10 cellular contexts compared by ENCODE assay signal in genomic region chr3:113166719-113167492, GRCh38. TPM values are rescaled to one million over a fixed set of nuclear protein-coding genes. Genes with fewer than 3 reads are reported as not detected.
DNase-seq lines count a peak whose midpoint lies in the region; ATAC-seq, FAIRE-seq and TF ChIP-seq lines count a peak whose summit lies in the region.
"Had no signal": no experiment of that assay in that cellular context is flagged by ENCODE, and none has a peak within 500 bp of the region (broad histone marks: within the 10 kb centered on the region; RNA-seq: fewer than 3 reads in every experiment).

No MANE protein-coding gene starts in this region.

- no peaks in the 10 kb centered on the region for H3K79me2 ChIP-seq in hepatocyte

- H2AFZ ChIP-seq in hepatocyte: no peak overlapping the region

- H3K36me3 Mint-ChIP-seq in glutamatergic neuron (ENCODE audit: unreplicated experiment): no peaks in the 10 kb centered on the region
- H3K36me3 Mint-ChIP-seq: naive B cell had no signal

- 20% methylated on average over 12 of the region's 12 CpGs for WGBS in hepatocyte (ENCODE audit: low lambda C conversion rate, missing lambda C conversion rate)

- no peak for TF ChIP-seq CTCF in HEK293 (tag by site-specific recombination; IDR thresholded peaks at IDR 0.05)
- TF ChIP-seq CTCF in hepatocyte (IDR thresholded peaks at IDR 0.05; ENCODE audit: poor library complexity): no peak
- TF ChIP-seq CTCF in glutamatergic neuron (IDR thresholded peaks at IDR 0.05; ENCODE audit: partially characterized antibody, unreplicated experiment): no peak

- CTCF ChIA-PET in HEK293 (lab: Yijun Ruan, JAX): interaction anchor here (0.6 to 1.1 kb wide), 2 partner anchors 30 to 40 kb away, joined by 4 read pairs; no protein-coding TSS in a partner anchor

- FAIRE-seq in GM12892 (lab: Jason Lieb, UNC): no peak
- FAIRE-seq: TTC549 had no signal

- ATAC-seq in GM21381 (IDR thresholded peaks at IDR 0.05; ENCODE audit: unreplicated experiment) (no peak), GM18873 (IDR thresholded peaks at IDR 0.05; ENCODE audit: low FRiP score, unreplicated experiment) (no peak)

- H3K9ac ChIP-seq in SK-N-MC (ENCODE audit: insufficient read length): peak overlapping the region; percentile 27
- H3K9ac ChIP-seq in skeletal muscle tissue (ENCODE audit: low read depth in 1 of 3, low read length in 3 of 3): peak overlapping the region; percentile 34 to 73 (median 68)

- POLR2A ChIA-PET in HEK293 (lab: Yijun Ruan, JAX): interaction anchor here (1.1 kb wide), 1 partner anchor 15 kb away, joined by 4 read pairs; no protein-coding TSS in a partner anchor

- H3K27ac ChIP-seq in HEK293 (ENCODE audit: extremely low read depth, low read depth, low read length) (peak overlapping the region; percentile 94), SK-N-MC (peak overlapping the region; percentile 93), hepatocyte (peak overlapping the region; percentile 89), skeletal muscle tissue (ENCODE audit: low read depth, low read length) (peak overlapping the region; percentile 70)

- H3K4me1 Mint-ChIP-seq in glutamatergic neuron (ENCODE audit: low read depth, unreplicated experiment): peaks cover 3% of the 10 kb centered on the region
- H3K4me1 Mint-ChIP-seq: naive B cell had no signal

- H3K9me3 Mint-ChIP-seq in glutamatergic neuron (ENCODE audit: unreplicated experiment): no peaks in the 10 kb centered on the region

- H3K36me3 ChIP-seq in HEK293 (ENCODE audit: control insufficient read depth in 2 of 2, insufficient read depth in 1 of 2, low read length in 2 of 2): no peaks in the 10 kb centered on the region
- H3K36me3 ChIP-seq in SK-N-MC (ENCODE audit: insufficient read depth, low read length): no peaks in the 10 kb centered on the region
- H3K36me3 ChIP-seq in hepatocyte (replicated peaks; ENCODE audit: insufficient read depth, low read depth): no peaks in the 10 kb centered on the region
- no peaks in the 10 kb centered on the region for H3K36me3 ChIP-seq in skeletal muscle tissue (ENCODE audit: control insufficient read depth in 3 of 3, insufficient read depth in 3 of 3, low read length in 3 of 3)

- no peaks in the 10 kb centered on the region for H3K27me3 ChIP-seq in hepatocyte
- H3K27me3 ChIP-seq in skeletal muscle tissue (ENCODE audit: control insufficient read depth in 3 of 3, insufficient read depth in 3 of 3, low read length in 3 of 3): no peaks in the 10 kb centered on the region

- H3K4me2 ChIP-seq in hepatocyte: peak overlapping the region; percentile 49

- peaks cover 6% of the 10 kb centered on the region for H3K27me3 Mint-ChIP-seq in glutamatergic neuron (ENCODE audit: unreplicated experiment)

- H3K27ac Mint-ChIP-seq in glutamatergic neuron (ENCODE audit: unreplicated experiment): no peak overlapping the region

- DNase-seq in SK-N-MC (ENCODE audit: low read depth, low spot score) (no peak), hepatocyte (ENCODE audit: low spot score) (peak; percentile 89), GM12892 (ENCODE audit: insufficient read length) (no peak), glutamatergic neuron (no peak)
- DNase-seq: naive B cell had no signal

- H4K20me1 ChIP-seq in hepatocyte (ENCODE audit: insufficient read depth, poor library complexity, severe bottlenecking): no peaks in the 10 kb centered on the region

- H3K4me3 Mint-ChIP-seq in glutamatergic neuron (ENCODE audit: unreplicated experiment): no peak overlapping the region
- H3K4me3 Mint-ChIP-seq: naive B cell had no signal

- no peaks in the 10 kb centered on the region for H3K9me2 ChIP-seq in hepatocyte (replicated peaks; ENCODE audit: insufficient read depth)

- H3K4me3 ChIP-seq in HEK293 (ENCODE audit: low read depth, low read length) (no peak overlapping the region), SK-N-MC (peak overlapping the region; percentile 42), hepatocyte (no peak overlapping the region), skeletal muscle tissue (ENCODE audit: low read length in 3 of 3) (peak overlapping the region in 2 of 3 donors; percentile 8 to 46)

- no peak for TF ChIP-seq POLR2A in GM12892 (IDR thresholded peaks at IDR 0.05; ENCODE audit: low read depth, low read length)

- H3K4me1 ChIP-seq in HEK293 (ENCODE audit: control insufficient read depth, insufficient read depth, low read length) (peaks cover 11% of the 10 kb centered on the region), hepatocyte (ENCODE audit: insufficient read depth) (peaks cover 47% of the 10 kb centered on the region), skeletal muscle tissue (ENCODE audit: control insufficient read depth in 3 of 3, insufficient read depth in 3 of 3, low read length in 3 of 3) (peaks cover 13 to 23% (median 14%) of the 10 kb centered on the region in 3 donors)

- H3K9me3 ChIP-seq in HEK293 (ENCODE audit: control insufficient read depth, insufficient read depth, low read depth, low read length) (no peaks in the 10 kb centered on the region), SK-N-MC (ENCODE audit: low read depth, low read length) (no peaks in the 10 kb centered on the region), hepatocyte (ENCODE audit: low read depth) (no peaks in the 10 kb centered on the region), skeletal muscle tissue (ENCODE audit: control insufficient read depth in 3 of 3, low read length in 3 of 3) (no peaks in the 10 kb centered on the region)

TF ChIP-seq in HEK293, 187 proteins besides CTCF, POLR2A, EP300 and RAD21 (continues in another document):
- TF ChIP-seq ZXDB (tag by site-specific recombination; IDR thresholded peaks at IDR 0.05) (0 out of 2 replicates have a peak, but pooled peaks have one; percentile 45), TSHZ1 (tag by site-specific recombination; IDR thresholded peaks at IDR 0.05; ENCODE audit: borderline replicate concordance) (peak; percentile 41), ZNF776 (tag by site-specific recombination; IDR thresholded peaks at IDR 0.05; ENCODE audit: borderline replicate concordance) (no peak), ZNF843 (tag by site-specific recombination; IDR thresholded peaks at IDR 0.05) (peak; percentile 82), BCL11A (tag by site-specific recombination; IDR thresholded peaks at IDR 0.05; ENCODE audit: low read depth) (no peak), HOXA7 (CRISPR knock-in tag; IDR thresholded peaks at IDR 0.05; ENCODE audit: borderline replicate concordance) (no peak), ZNF138 (tag by site-specific recombination; IDR thresholded peaks at IDR 0.05; ENCODE audit: borderline replicate concordance) (no peak), ZNF837 (tag by site-specific recombination; IDR thresholded peaks at IDR 0.05) (no peak), ZNF629 (tag by site-specific recombination; IDR thresholded peaks at IDR 0.05) (peak; percentile 57), ZNF658 (tag by site-specific recombination; IDR thresholded peaks at IDR 0.05) (no peak), KLF16 (tag by site-specific recombination; IDR thresholded peaks at IDR 0.05) (no peak)
- TF ChIP-seq, protein P1, sequence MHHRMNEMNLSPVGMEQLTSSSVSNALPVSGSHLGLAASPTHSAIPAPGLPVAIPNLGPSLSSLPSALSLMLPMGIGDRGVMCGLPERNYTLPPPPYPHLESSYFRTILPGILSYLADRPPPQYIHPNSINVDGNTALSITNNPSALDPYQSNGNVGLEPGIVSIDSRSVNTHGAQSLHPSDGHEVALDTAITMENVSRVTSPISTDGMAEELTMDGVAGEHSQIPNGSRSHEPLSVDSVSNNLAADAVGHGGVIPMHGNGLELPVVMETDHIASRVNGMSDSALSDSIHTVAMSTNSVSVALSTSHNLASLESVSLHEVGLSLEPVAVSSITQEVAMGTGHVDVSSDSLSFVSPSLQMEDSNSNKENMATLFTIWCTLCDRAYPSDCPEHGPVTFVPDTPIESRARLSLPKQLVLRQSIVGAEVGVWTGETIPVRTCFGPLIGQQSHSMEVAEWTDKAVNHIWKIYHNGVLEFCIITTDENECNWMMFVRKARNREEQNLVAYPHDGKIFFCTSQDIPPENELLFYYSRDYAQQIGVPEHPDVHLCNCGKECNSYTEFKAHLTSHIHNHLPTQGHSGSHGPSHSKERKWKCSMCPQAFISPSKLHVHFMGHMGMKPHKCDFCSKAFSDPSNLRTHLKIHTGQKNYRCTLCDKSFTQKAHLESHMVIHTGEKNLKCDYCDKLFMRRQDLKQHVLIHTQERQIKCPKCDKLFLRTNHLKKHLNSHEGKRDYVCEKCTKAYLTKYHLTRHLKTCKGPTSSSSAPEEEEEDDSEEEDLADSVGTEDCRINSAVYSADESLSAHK (tag by site-specific recombination; IDR thresholded peaks at IDR 0.05): peak; percentile 88

RNA-seq across cellular contexts. Expression of gene BOC, which starts 44.5 kb away (rescaled TPM):
- 17.9 and 20.4 TPM in 2 replicates for total RNA-seq in hepatocyte
- polyA plus RNA-seq in hepatocyte: 24.0 and 28.2 TPM in 2 replicates
- 28.7 TPM for total RNA-seq in skeletal muscle tissue
- polyA plus RNA-seq in GM12892 (2012; ENCODE audit: missing spikeins): 0.19 TPM
- 32.9 TPM for total RNA-seq in glutamatergic neuron (ENCODE audit: unreplicated experiment)

Comparison
In these comparisons a context has a peak if more than half of its experiments do, and no peak if none do; other contexts are left out.
1. H3K4me3 ChIP-seq: peak in SK-N-MC (single experiment) and skeletal muscle tissue (2 of 3); none in HEK293 (single experiment) and hepatocyte (single experiment).
2. Peak in every context shown above with its lines, with median percentiles within 50 percentile points of each other: H3K27ac ChIP-seq.